ENCODE assay signal across 13 cellular contexts in the genomic region with DNA sequence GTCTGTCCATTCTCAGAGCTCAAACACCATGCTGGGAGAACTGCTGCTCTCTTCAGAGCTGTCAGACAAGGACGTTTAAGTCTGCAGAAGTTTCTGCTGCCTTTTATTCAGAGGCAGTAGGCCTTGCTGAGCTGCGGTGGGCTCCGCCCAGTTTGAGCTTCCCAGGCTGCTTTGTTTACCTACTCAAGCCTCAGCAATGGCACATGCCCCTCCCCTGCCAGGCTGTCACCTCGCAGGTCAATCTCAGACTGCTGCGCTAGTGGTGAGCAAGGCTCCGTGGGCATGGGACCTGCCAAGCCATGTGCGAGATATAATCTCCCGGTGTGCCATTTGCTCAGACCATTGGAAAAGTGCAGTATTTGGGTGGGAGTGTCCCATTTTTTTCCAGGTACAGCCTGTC. TPM values are rescaled to one million over a fixed set of nuclear protein-coding genes. Genes with fewer than 3 reads are reported as not detected.
DNase-seq lines count a peak whose midpoint lies in the region; FAIRE-seq and TF ChIP-seq lines count a peak whose summit lies in the region.
"Not testable (repeated sequence)": the region's sequence is repeated elsewhere in the genome, so short reads cannot be mapped to it uniquely, and the experiment has no call there.
"Had no signal": no experiment of that assay in that cellular context is flagged by ENCODE, and none has a peak within 500 bp of the region (broad histone marks: within the 10 kb centered on the region; RNA-seq: fewer than 3 reads in every experiment).

No MANE protein-coding gene starts in this region.

- no CpG with 5 or more reads among the region's 8 CpGs for WGBS in H9 (ENCODE audit: extremely low coverage, insufficient read length, low lambda C conversion rate)
- 88 to 97% methylated on average over 7 to 8 of the region's 8 CpGs for WGBS in endodermal cell (ENCODE audit: insufficient coverage in 1 of 2, insufficient read length in 1 of 2), 2 experiments

- H3K4me2 ChIP-seq in H9 (ENCODE audit: insufficient read depth, insufficient read length, low read length); neural progenitor cell: not testable (repeated sequence)

- H3K27ac Mint-ChIP-seq in H9; chondrocyte (ENCODE audit: unreplicated experiment); endodermal cell; neural progenitor cell: not testable (repeated sequence)

- H3K4me3 Mint-ChIP-seq in H9; chondrocyte (ENCODE audit: unreplicated experiment); endodermal cell; neural progenitor cell: not testable (repeated sequence)

- not testable (repeated sequence) for H3F3A ChIP-seq in neural progenitor cell (ENCODE audit: low read depth)

- not testable (repeated sequence) for H3K36me3 ChIP-seq in endodermal cell (ENCODE audit: control insufficient read depth, insufficient read depth, low read length); kidney (ENCODE audit: control insufficient read depth in 1 of 2, insufficient read depth in 2 of 2, low read length in 2 of 2); neural progenitor cell

- not testable (repeated sequence) for H3K36me3 Mint-ChIP-seq in H9 (ENCODE audit: insufficient read depth in 1 of 3, low read depth in 3 of 3); chondrocyte (ENCODE audit: low read depth); endodermal cell (ENCODE audit: low read depth); neural progenitor cell

- not testable (repeated sequence) for H3K27me3 ChIP-seq in H9 (ENCODE audit: insufficient read depth, low read length); endodermal cell (ENCODE audit: control insufficient read depth, insufficient read depth, low read length, poor library complexity, severe bottlenecking); neural progenitor cell

- DNase-seq in H9, result not testable (repeated sequence)
- DNase-seq in NCI-H748 (lab: John Stamatoyannopoulos, UW; ENCODE audit: unreplicated experiment) (peak; percentile 19), chondrocyte (ENCODE audit: low spot score) (peak; percentile 60), endodermal cell (peak; percentile 48), kidney (peak; percentile 44), neural progenitor cell (ENCODE audit: low spot score) (peak; percentile 3), ureter (ENCODE audit: low spot score) (peak; percentile 42)

- TF ChIP-seq CTCF in H9 (conservative IDR thresholded peaks at IDR 0.05); chondrocyte (IDR thresholded peaks at IDR 0.05); endodermal cell (conservative IDR thresholded peaks at IDR 0.05); kidney (IDR thresholded peaks at IDR 0.05; ENCODE audit: borderline replicate concordance, extremely low read depth, insufficient read depth); neural progenitor cell (IDR thresholded peaks at IDR 0.05): not testable (repeated sequence)

- H4K91ac ChIP-seq in H9 (ENCODE audit: insufficient read length, low read depth, low read length), result not testable (repeated sequence)

- H3K4ac ChIP-seq in H9 (ENCODE audit: low read depth, low read length), result not testable (repeated sequence)

- H3K23ac ChIP-seq in H9 (ENCODE audit: insufficient read length, low read depth, low read length), result not testable (repeated sequence)

- not testable (repeated sequence) for H2BK15ac ChIP-seq in H9 (ENCODE audit: low read depth, low read length)

- H3K9me3 ChIP-seq in H9 (ENCODE audit: control insufficient read depth, low read depth, low read length); endodermal cell (ENCODE audit: control insufficient read depth, low read length); kidney (ENCODE audit: control insufficient read depth in 1 of 2, low read length in 2 of 2); neural progenitor cell (ENCODE audit: low read depth): not testable (repeated sequence)

- intact Hi-C loops in kidney (cut with DNase I), result not testable (repeated sequence)

- H3K79me2 ChIP-seq in H9 (ENCODE audit: insufficient read depth, low read length); neural progenitor cell (ENCODE audit: low read depth): not testable (repeated sequence)

- H2AFZ ChIP-seq in H9 (ENCODE audit: low read length), result not testable (repeated sequence)
- peak overlapping the region; percentile 34 for H2AFZ ChIP-seq in neural progenitor cell (replicated peaks)

- H2BK120ac ChIP-seq in H9 (ENCODE audit: low read depth, low read length, poor library complexity, severe bottlenecking), result not testable (repeated sequence)

- H4K5ac ChIP-seq in H9 (ENCODE audit: insufficient read length, low read depth, low read length), result not testable (repeated sequence)

- not testable (repeated sequence) for H4K20me1 ChIP-seq in H9 (ENCODE audit: control insufficient read depth, insufficient read depth, insufficient read length); neural progenitor cell (ENCODE audit: low read depth)

- H3K4me1 ChIP-seq in H9 (ENCODE audit: insufficient read depth, low read length); endodermal cell (ENCODE audit: control insufficient read depth, insufficient read depth, low read length); kidney (ENCODE audit: control insufficient read depth in 1 of 2, insufficient read depth in 1 of 2, low read depth in 1 of 2, low read length in 2 of 2); neural progenitor cell: not testable (repeated sequence)

- not testable (repeated sequence) for H3K27me3 Mint-ChIP-seq in H9 (ENCODE audit: low read depth); chondrocyte (ENCODE audit: low read depth); endodermal cell (ENCODE audit: insufficient read depth); neural progenitor cell (ENCODE audit: insufficient read depth, low read depth)

- H3K18ac ChIP-seq in H9 (ENCODE audit: insufficient read length, low read depth, low read length), result not testable (repeated sequence)

- H2BK5ac ChIP-seq in H9 (ENCODE audit: insufficient read length, low read length), result not testable (repeated sequence)

- not testable (repeated sequence) for H3K27ac ChIP-seq in H9 (ENCODE audit: insufficient read length, low read depth, low read length); endodermal cell (ENCODE audit: low read depth, low read length); kidney (ENCODE audit: low read depth in 2 of 2, low read length in 2 of 2); neural progenitor cell

- H3K23me2 ChIP-seq in H9 (ENCODE audit: insufficient read length, low read depth, low read length, poor library complexity, severe bottlenecking), result not testable (repeated sequence)

- H3K9ac ChIP-seq in H9 (ENCODE audit: extremely low read depth, insufficient read length, low read length); endodermal cell (ENCODE audit: extremely low read depth, low read length, poor library complexity, severe bottlenecking); kidney (ENCODE audit: low read length in 2 of 2); neural progenitor cell: not testable (repeated sequence)

- not testable (repeated sequence) for H3K9me3 Mint-ChIP-seq in H9, endodermal cell, neural progenitor cell
- H3K9me3 Mint-ChIP-seq in chondrocyte (ENCODE audit: low read depth), result peaks cover 21% of the 10 kb centered on the region

- H2BK20ac ChIP-seq in H9 (ENCODE audit: low read depth, low read length, poor library complexity, severe bottlenecking), result not testable (repeated sequence)

- not testable (repeated sequence) for H3K79me1 ChIP-seq in H9 (ENCODE audit: insufficient read depth, low read depth, low read length, poor library complexity, severe bottlenecking)

- H3K4me3 ChIP-seq in endodermal cell (ENCODE audit: low read length); kidney (ENCODE audit: low read length in 2 of 2); neural progenitor cell: not testable (repeated sequence)

- 0 out of 2 replicates have a peak overlapping the region, but pooled peaks have one; percentile 57 for H3K14ac ChIP-seq in H9 (ENCODE audit: insufficient read depth, low read length)

- not testable (repeated sequence) for H2BK12ac ChIP-seq in H9 (ENCODE audit: insufficient read length, low read depth, low read length)

- H3T11ph ChIP-seq in H9 (ENCODE audit: low read length), result not testable (repeated sequence)

- not testable (repeated sequence) for H3K4me1 Mint-ChIP-seq in H9; chondrocyte (ENCODE audit: low read depth); endodermal cell; neural progenitor cell

- not testable (repeated sequence) for H2AK5ac ChIP-seq in H9 (ENCODE audit: insufficient read length, low read length)

- FAIRE-seq in kidney (lab: Jason Lieb, UNC), result not testable (repeated sequence)

- not testable (repeated sequence) for H3K56ac ChIP-seq in H9 (ENCODE audit: insufficient read length, low read depth, low read length)

- H4K8ac ChIP-seq in H9 (replicated peaks; ENCODE audit: insufficient read length, low read depth, low read length), result not testable (repeated sequence)

RNA-seq across cellular contexts. Expression of a gene that starts 8.6 kb away (rescaled TPM):
- total RNA-seq in H9 (2021) (not detected in 2 replicates), chondrocyte (not detected in 3 replicates), endodermal cell (under 1 TPM; 0.09 to 0.22 TPM), kidney (not detected), neural progenitor cell (ENCODE audit: low replicate concordance) (not detected in 2 replicates), ureter (0.49 TPM)
- not detected for polyA plus RNA-seq in endodermal cell (2013, experiment 1 of 2)
- polyA plus RNA-seq in endodermal cell (2013, experiment 2 of 2), result not detected
- polyA plus RNA-seq in kidney (ENCODE audit: insufficient read depth, low read depth, low replicate concordance), result not detected
- total RNA-seq: A673; CD4-positive, alpha-beta memory T cell; CD4-positive, CD25-positive, alpha-beta regulatory T cell; CD8-positive, alpha-beta memory T cell had no signal
- polyA plus RNA-seq: AG04450; CD14-positive monocyte; CD4-positive, alpha-beta memory T cell; CD4-positive, CD25-positive, alpha-beta regulatory T cell; CD8-positive, alpha-beta memory T cell had no signal
